16 cellular contexts compared by ENCODE assay signal in genomic region chr7:137096607-137097006, GRCh38.
"Had no signal": no experiment of that assay in that cellular context is flagged by ENCODE, and none has a peak within 500 bp of the region (broad histone marks: within the 10 kb centered on the region; RNA-seq: fewer than 3 reads in every experiment).

No MANE protein-coding gene starts in this region.

- H3K4me3 Mint-ChIP-seq: activated naive CD4-positive, alpha-beta T cell treated with anti-CD3 and anti-CD28 coated beads for 36 hours; activated naive CD8-positive, alpha-beta T cell treated with anti-CD3 and anti-CD28 coated beads, Interleukin-2, amount 50 U/mL, for 24 hours; naive thymus-derived CD8-positive, alpha-beta T cell; T-helper 1 cell treated with Interleukin-12 subunit alpha and Interleukin-12 subunit beta and Interleukin-4 antibody, amounts not matched to agents 30 μg/mL and 1 μg/mL, for 36 hours had no signal

- H3K27me3 Mint-ChIP-seq: activated naive CD8-positive, alpha-beta T cell treated with anti-CD3 and anti-CD28 coated beads, Interleukin-2, amount 50 U/mL, for 24 hours; naive thymus-derived CD8-positive, alpha-beta T cell had no signal

- H3K36me3 Mint-ChIP-seq: naive thymus-derived CD8-positive, alpha-beta T cell had no signal

- DNase-seq: activated CD4-positive, alpha-beta T cell treated with anti-CD3 and anti-CD28 coated beads, Interleukin-2, amount 50 U/mL, for 48 hours; activated naive CD4-positive, alpha-beta T cell treated with anti-CD3 and anti-CD28 coated beads for 36 hours; activated naive CD8-positive, alpha-beta T cell treated with anti-CD3 and anti-CD28 coated beads, Interleukin-2, amount 50 U/mL, for 24 hours; left colon; naive thymus-derived CD8-positive, alpha-beta T cell; stimulated activated naive CD8-positive, alpha-beta T cell treated with anti-CD3 and anti-CD28 coated beads, Interleukin-15, Interleukin-2, amounts not matched to agents 100 U/mL and 50 U/mL, for 24 hours; trophoblast cell; WERI-Rb-1 had no signal

- H3K36me3 ChIP-seq: ascending aorta, cardiac muscle cell, gastroesophageal sphincter, neutrophil, suprapubic skin, WERI-Rb-1 had no signal

- H3K4me3 ChIP-seq: ascending aorta, cardiac muscle cell, gastroesophageal sphincter, suprapubic skin had no signal

- H3K4me1 Mint-ChIP-seq: activated naive CD8-positive, alpha-beta T cell treated with anti-CD3 and anti-CD28 coated beads, Interleukin-2, amount 50 U/mL, for 24 hours; naive thymus-derived CD8-positive, alpha-beta T cell had no signal

- H3K27ac Mint-ChIP-seq: activated naive CD4-positive, alpha-beta T cell treated with anti-CD3 and anti-CD28 coated beads for 36 hours; activated naive CD8-positive, alpha-beta T cell treated with anti-CD3 and anti-CD28 coated beads, Interleukin-2, amount 50 U/mL, for 24 hours; activated T-helper 2 cell treated with anti-CD3 and anti-CD28 coated beads, Interferon-gamma antibody, Interleukin-2, Interleukin-4, amounts not matched to agents 10 μg/mL and 5 μg/mL and 100 μg/mL, durations not matched to agents 14 hours and 24 hours and 36 hours; naive thymus-derived CD8-positive, alpha-beta T cell; T-helper 1 cell treated with Interleukin-12 subunit alpha and Interleukin-12 subunit beta and Interleukin-4 antibody, amounts not matched to agents 30 μg/mL and 1 μg/mL, for 36 hours had no signal

- FAIRE-seq: islet of Langerhans had no signal

- H3K27me3 ChIP-seq: ascending aorta, cardiac muscle cell, gastroesophageal sphincter, neutrophil, suprapubic skin had no signal
